16 cellular contexts compared by ENCODE assay signal in the genomic region with DNA sequence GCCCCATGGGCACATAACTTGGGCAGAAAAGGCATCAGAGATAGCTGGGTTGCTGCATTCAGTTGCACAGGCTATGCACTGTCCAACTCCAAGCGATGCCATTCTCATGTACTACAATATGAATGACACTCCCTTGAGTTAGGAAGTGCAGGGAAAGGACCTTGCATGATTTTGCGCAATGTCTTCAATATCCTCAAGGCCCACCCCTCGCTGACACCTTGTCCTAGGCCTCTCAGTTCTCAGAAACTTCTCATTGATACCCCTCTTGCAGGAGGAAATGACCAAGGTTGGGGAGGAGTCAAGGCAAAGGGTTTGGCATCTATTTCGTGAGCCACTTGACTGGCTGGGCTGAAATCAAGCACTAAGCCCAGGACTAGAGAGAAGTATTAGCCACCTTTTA.
A peak's percentile ranks its signal among the peaks of the same experiment; 100 is the strongest.
DNase-seq lines count a peak whose midpoint lies in the region; ATAC-seq and TF ChIP-seq lines count a peak whose summit lies in the region.
"Had no signal": no experiment of that assay in that cellular context is flagged by ENCODE, and none has a peak within 500 bp of the region (broad histone marks: within the 10 kb centered on the region; RNA-seq: fewer than 3 reads in every experiment).

No MANE protein-coding gene starts in this region.

- TF ChIP-seq CTCF in natural killer cell (IDR thresholded peaks at IDR 0.05) (no peak), esophagus squamous epithelium (IDR thresholded peaks at IDR 0.05) (no peak), vagina (IDR thresholded peaks at IDR 0.05) (no peak)

- H3K9me3 Mint-ChIP-seq in natural killer cell treated with Interleukin-12 subunit alpha and Interleukin-12 subunit beta and Interleukin-15 and Interleukin-18, amount 100 ng/mL, for 72 hours, result no peaks in the 10 kb centered on the region
- no peaks in the 10 kb centered on the region for H3K9me3 Mint-ChIP-seq in natural killer cell
- H3K9me3 Mint-ChIP-seq: mesothelial cell of epicardium; stimulated activated effector memory CD8-positive, alpha-beta T cell treated with anti-CD3 and anti-CD28 coated beads, Interleukin-12 subunit alpha, Interleukin-12 subunit beta, amount 100 ng/mL, for 72 hours; T-helper 1 cell treated with Interleukin-12 subunit alpha and Interleukin-12 subunit beta and Interleukin-4 antibody, amounts not matched to agents 30 μg/mL and 1 μg/mL, for 36 hours had no signal

- no peak for TF ChIP-seq POLR2A in esophagus squamous epithelium (IDR thresholded peaks at IDR 0.05)
- TF ChIP-seq POLR2A in vagina (IDR thresholded peaks at IDR 0.05), result no peak
- TF ChIP-seq POLR2A in erythroblast (IDR thresholded peaks at IDR 0.05; ENCODE audit: low read length), result no peak

- ATAC-seq in natural killer cell treated with Interleukin-12 subunit alpha and Interleukin-12 subunit beta and Interleukin-15 and Interleukin-18, amount 100 ng/mL, for 72 hours, result peak; percentile 13 to 57
- ATAC-seq in natural killer cell (no peak), GM19455 (IDR thresholded peaks at IDR 0.05; ENCODE audit: unreplicated experiment) (no peak), HG03175 (IDR thresholded peaks at IDR 0.05; ENCODE audit: unreplicated experiment) (no peak)

- H3K36me3 ChIP-seq in esophagus squamous epithelium (no peaks in the 10 kb centered on the region), muscle layer of duodenum (ENCODE audit: control insufficient read depth in 1 of 2, insufficient read depth in 2 of 2, low read length in 2 of 2) (no peaks in the 10 kb centered on the region), vagina (no peaks in the 10 kb centered on the region)

- H3K4me3 ChIP-seq in esophagus squamous epithelium, result no peak overlapping the region
- no peak overlapping the region for H3K4me3 ChIP-seq in muscle layer of duodenum (ENCODE audit: low read depth in 1 of 2, low read length in 2 of 2)
- H3K4me3 ChIP-seq in vagina, result no peak overlapping the region

- H3K27me3 ChIP-seq in esophagus squamous epithelium, result no peaks in the 10 kb centered on the region
- H3K27me3 ChIP-seq in muscle layer of duodenum (ENCODE audit: low read depth, low read length), result no peaks in the 10 kb centered on the region
- H3K27me3 ChIP-seq in vagina, result no peaks in the 10 kb centered on the region

- H3K4me3 Mint-ChIP-seq in natural killer cell treated with Interleukin-12 subunit alpha and Interleukin-12 subunit beta and Interleukin-15 and Interleukin-18, amount 100 ng/mL, for 72 hours, result no peak overlapping the region
- no peak overlapping the region for H3K4me3 Mint-ChIP-seq in natural killer cell
- H3K4me3 Mint-ChIP-seq: mesothelial cell of epicardium; stimulated activated effector memory CD8-positive, alpha-beta T cell treated with anti-CD3 and anti-CD28 coated beads, Interleukin-12 subunit alpha, Interleukin-12 subunit beta, amount 100 ng/mL, for 72 hours; T-helper 1 cell treated with Interleukin-12 subunit alpha and Interleukin-12 subunit beta and Interleukin-4 antibody, amounts not matched to agents 30 μg/mL and 1 μg/mL, for 36 hours had no signal

- H3K9me3 ChIP-seq in esophagus squamous epithelium, result no peaks in the 10 kb centered on the region
- no peaks in the 10 kb centered on the region for H3K9me3 ChIP-seq in muscle layer of duodenum (ENCODE audit: control insufficient read depth in 1 of 2, low read length in 2 of 2)
- H3K9me3 ChIP-seq in vagina, result no peaks in the 10 kb centered on the region

- no peaks in the 10 kb centered on the region for H3K36me3 Mint-ChIP-seq in natural killer cell treated with Interleukin-12 subunit alpha and Interleukin-12 subunit beta and Interleukin-15 and Interleukin-18, amount 100 ng/mL, for 72 hours
- H3K36me3 Mint-ChIP-seq in natural killer cell, result no peaks in the 10 kb centered on the region
- H3K36me3 Mint-ChIP-seq: mesothelial cell of epicardium; stimulated activated effector memory CD8-positive, alpha-beta T cell treated with anti-CD3 and anti-CD28 coated beads, Interleukin-12 subunit alpha, Interleukin-12 subunit beta, amount 100 ng/mL, for 72 hours had no signal

- peaks cover 16 to 36% of the 10 kb centered on the region in 2 donors for H3K4me1 Mint-ChIP-seq in natural killer cell treated with Interleukin-12 subunit alpha and Interleukin-12 subunit beta and Interleukin-15 and Interleukin-18, amount 100 ng/mL, for 72 hours (ENCODE audit: low read depth in 2 of 2)
- H3K4me1 Mint-ChIP-seq in natural killer cell, result peaks cover 17 to 46% of the 10 kb centered on the region in 2 donors

- H3K4me1 ChIP-seq in esophagus squamous epithelium, result peaks cover 0 to 41% (median 15%) of the 10 kb centered on the region in 3 donors
- H3K4me1 ChIP-seq in muscle layer of duodenum (ENCODE audit: control insufficient read depth in 1 of 2, insufficient read depth in 2 of 2, low read length in 2 of 2), result peaks cover 0 to 48% of the 10 kb centered on the region in 2 donors
- H3K4me1 ChIP-seq in vagina, result peaks cover 24% of the 10 kb centered on the region

- DNase-seq in natural killer cell treated with Interleukin-12 subunit alpha and Interleukin-12 subunit beta and Interleukin-15 and Interleukin-18, amount 100 ng/mL, for 72 hours (ENCODE audit: low spot score), result no peak
- no peak for DNase-seq in natural killer cell
- DNase-seq in esophagus squamous epithelium (lab: John Stamatoyannopoulos, UW), result no peak
- DNase-seq in vagina (ENCODE audit: extremely low spot score in 2 of 2), result no peak
- DNase-seq in erythroblast (lab: John Stamatoyannopoulos, UW), result no peak
- DNase-seq: activated CD4-positive, alpha-beta T cell treated with anti-CD3 and anti-CD28 coated beads for 4 hours; activated T-cell treated with anti-CD3 and anti-CD28 coated beads, Interleukin-2, amount 50 U/mL, for 48 hours; NCI-H2081; small intestine had no signal

- intact Hi-C loops in natural killer cell (cut with micrococcal nuclease) (no loop called here), esophagus squamous epithelium (cut with DNase I) (no loop called here), vagina (cut with DNase I) (loop anchor here (2.0 kb wide), 1 partner anchor 56 kb away; no protein-coding TSS in a partner anchor)

- 77 to 79% methylated on average over 4 of the region's 4 CpGs for WGBS in esophagus squamous epithelium, 2 donors

- H3K27ac ChIP-seq in esophagus squamous epithelium (peak overlapping the region in 3 of 4 donors; percentile 38 to 53 (median 47)), muscle layer of duodenum (ENCODE audit: low read length) (peak overlapping the region; percentile 40), vagina (peak overlapping the region; percentile 58)
- H3K27ac ChIP-seq: RWPE1 had no signal

- H3K27me3 Mint-ChIP-seq in natural killer cell treated with Interleukin-12 subunit alpha and Interleukin-12 subunit beta and Interleukin-15 and Interleukin-18, amount 100 ng/mL, for 72 hours, result no peaks in the 10 kb centered on the region
- no peaks in the 10 kb centered on the region for H3K27me3 Mint-ChIP-seq in natural killer cell (ENCODE audit: low read depth in 2 of 2)

- H3K27ac Mint-ChIP-seq in natural killer cell treated with Interleukin-12 subunit alpha and Interleukin-12 subunit beta and Interleukin-15 and Interleukin-18, amount 100 ng/mL, for 72 hours, result no peak overlapping the region
- H3K27ac Mint-ChIP-seq in natural killer cell, result peak overlapping the region in 1 of 2 donors; percentile 1
- H3K27ac Mint-ChIP-seq: mesothelial cell of epicardium; stimulated activated effector memory CD8-positive, alpha-beta T cell treated with anti-CD3 and anti-CD28 coated beads, Interleukin-12 subunit alpha, Interleukin-12 subunit beta, amount 100 ng/mL, for 72 hours; T-helper 1 cell treated with Interleukin-12 subunit alpha and Interleukin-12 subunit beta and Interleukin-4 antibody, amounts not matched to agents 30 μg/mL and 1 μg/mL, for 36 hours had no signal

Comparison
In these comparisons a context has a peak if more than half of its experiments do, and no peak if none do; other contexts are left out.
1. ATAC-seq: peak in natural killer cell treated with Interleukin-12 subunit alpha and Interleukin-12 subunit beta and Interleukin-15 and Interleukin-18, amount 100 ng/mL, for 72 hours (2 of 2); none in natural killer cell (0 of 3), GM19455 (single experiment) and HG03175 (single experiment).
2. Peak in every context shown above with its lines, with median percentiles within 50 percentile points of each other: H3K27ac ChIP-seq.